1 cellular context compared by ENCODE assay signal in the genomic region with DNA sequence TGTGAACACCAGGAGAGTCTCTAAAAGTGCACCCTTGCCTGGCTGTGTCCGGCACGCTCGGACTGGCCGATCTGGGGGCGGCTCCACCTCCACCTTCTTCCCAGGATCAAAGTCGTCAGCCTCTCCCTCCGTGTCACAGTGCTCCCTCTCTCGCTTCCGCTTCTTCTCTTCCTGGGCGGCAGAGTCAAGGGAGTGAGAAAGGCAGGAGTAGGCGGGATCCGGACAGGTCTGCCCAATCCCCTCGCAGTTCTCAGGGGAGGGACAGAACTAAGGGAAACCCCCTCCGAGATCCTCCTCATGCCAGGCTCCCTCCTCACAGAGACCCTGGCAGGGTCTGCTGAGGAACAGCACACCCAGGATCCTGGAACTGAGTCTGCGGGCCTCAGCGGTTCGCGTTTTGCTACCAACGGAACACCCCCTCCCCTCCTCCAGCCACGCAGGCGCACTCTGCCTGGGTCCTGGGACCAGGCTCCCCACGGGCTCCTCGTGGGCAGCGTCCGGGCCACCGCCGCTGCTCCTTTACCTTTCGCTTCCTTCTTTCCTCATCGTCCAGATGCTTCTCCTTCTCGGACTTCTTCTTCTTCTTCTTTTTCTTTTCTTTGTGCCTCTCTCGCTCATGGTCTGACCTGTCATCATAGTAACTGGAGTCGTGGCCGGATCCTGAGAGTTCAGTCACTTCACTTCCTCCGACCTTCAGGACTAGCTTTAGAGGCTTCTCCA.
TF ChIP-seq lines count a peak whose summit lies in the region.

No MANE protein-coding gene starts in this region.

TF ChIP-seq in GM23338, 12 proteins besides CTCF, POLR2A, EP300 and RAD21 (continued from another document):
- TF ChIP-seq, protein P1, sequence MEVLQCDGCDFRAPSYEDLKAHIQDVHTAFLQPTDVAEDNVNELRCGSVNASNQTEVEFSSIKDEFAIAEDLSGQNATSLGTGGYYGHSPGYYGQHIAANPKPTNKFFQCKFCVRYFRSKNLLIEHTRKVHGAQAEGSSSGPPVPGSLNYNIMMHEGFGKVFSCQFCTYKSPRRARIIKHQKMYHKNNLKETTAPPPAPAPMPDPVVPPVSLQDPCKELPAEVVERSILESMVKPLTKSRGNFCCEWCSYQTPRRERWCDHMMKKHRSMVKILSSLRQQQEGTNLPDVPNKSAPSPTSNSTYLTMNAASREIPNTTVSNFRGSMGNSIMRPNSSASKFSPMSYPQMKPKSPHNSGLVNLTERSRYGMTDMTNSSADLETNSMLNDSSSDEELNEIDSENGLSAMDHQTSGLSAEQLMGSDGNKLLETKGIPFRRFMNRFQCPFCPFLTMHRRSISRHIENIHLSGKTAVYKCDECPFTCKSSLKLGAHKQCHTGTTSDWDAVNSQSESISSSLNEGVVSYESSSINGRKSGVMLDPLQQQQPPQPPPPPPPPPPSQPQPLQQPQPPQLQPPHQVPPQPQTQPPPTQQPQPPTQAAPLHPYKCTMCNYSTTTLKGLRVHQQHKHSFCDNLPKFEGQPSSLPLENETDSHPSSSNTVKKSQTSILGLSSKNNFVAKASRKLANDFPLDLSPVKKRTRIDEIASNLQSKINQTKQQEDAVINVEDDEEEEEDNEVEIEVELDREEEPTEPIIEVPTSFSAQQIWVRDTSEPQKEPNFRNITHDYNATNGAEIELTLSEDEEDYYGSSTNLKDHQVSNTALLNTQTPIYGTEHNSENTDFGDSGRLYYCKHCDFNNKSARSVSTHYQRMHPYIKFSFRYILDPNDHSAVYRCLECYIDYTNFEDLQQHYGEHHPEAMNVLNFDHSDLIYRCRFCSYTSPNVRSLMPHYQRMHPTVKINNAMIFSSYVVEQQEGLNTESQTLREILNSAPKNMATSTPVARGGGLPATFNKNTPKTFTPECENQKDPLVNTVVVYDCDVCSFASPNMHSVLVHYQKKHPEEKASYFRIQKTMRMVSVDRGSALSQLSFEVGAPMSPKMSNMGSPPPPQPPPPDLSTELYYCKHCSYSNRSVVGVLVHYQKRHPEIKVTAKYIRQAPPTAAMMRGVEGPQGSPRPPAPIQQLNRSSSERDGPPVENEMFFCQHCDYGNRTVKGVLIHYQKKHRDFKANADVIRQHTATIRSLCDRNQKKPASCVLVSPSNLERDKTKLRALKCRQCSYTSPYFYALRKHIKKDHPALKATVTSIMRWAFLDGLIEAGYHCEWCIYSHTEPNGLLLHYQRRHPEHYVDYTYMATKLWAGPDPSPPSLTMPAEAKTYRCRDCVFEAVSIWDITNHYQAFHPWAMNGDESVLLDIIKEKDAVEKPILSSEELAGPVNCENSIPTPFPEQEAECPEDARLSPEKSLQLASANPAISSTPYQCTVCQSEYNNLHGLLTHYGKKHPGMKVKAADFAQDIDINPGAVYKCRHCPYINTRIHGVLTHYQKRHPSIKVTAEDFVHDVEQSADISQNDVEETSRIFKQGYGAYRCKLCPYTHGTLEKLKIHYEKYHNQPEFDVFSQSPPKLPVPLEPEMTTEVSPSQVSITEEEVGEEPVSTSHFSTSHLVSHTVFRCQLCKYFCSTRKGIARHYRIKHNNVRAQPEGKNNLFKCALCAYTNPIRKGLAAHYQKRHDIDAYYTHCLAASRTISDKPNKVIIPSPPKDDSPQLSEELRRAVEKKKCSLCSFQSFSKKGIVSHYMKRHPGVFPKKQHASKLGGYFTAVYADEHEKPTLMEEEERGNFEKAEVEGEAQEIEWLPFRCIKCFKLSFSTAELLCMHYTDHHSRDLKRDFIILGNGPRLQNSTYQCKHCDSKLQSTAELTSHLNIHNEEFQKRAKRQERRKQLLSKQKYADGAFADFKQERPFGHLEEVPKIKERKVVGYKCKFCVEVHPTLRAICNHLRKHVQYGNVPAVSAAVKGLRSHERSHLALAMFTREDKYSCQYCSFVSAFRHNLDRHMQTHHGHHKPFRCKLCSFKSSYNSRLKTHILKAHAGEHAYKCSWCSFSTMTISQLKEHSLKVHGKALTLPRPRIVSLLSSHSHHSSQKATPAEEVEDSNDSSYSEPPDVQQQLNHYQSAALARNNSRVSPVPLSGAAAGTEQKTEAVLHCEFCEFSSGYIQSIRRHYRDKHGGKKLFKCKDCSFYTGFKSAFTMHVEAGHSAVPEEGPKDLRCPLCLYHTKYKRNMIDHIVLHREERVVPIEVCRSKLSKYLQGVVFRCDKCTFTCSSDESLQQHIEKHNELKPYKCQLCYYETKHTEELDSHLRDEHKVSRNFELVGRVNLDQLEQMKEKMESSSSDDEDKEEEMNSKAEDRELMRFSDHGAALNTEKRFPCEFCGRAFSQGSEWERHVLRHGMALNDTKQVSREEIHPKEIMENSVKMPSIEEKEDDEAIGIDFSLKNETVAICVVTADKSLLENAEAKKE (CRISPR knock-in tag; IDR thresholded peaks at IDR 0.05): no peak
- TF ChIP-seq, protein P2, sequence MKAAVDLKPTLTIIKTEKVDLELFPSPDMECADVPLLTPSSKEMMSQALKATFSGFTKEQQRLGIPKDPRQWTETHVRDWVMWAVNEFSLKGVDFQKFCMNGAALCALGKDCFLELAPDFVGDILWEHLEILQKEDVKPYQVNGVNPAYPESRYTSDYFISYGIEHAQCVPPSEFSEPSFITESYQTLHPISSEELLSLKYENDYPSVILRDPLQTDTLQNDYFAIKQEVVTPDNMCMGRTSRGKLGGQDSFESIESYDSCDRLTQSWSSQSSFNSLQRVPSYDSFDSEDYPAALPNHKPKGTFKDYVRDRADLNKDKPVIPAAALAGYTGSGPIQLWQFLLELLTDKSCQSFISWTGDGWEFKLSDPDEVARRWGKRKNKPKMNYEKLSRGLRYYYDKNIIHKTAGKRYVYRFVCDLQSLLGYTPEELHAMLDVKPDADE (IDR thresholded peaks at IDR 0.05): no peak
- TF ChIP-seq, protein P3, sequence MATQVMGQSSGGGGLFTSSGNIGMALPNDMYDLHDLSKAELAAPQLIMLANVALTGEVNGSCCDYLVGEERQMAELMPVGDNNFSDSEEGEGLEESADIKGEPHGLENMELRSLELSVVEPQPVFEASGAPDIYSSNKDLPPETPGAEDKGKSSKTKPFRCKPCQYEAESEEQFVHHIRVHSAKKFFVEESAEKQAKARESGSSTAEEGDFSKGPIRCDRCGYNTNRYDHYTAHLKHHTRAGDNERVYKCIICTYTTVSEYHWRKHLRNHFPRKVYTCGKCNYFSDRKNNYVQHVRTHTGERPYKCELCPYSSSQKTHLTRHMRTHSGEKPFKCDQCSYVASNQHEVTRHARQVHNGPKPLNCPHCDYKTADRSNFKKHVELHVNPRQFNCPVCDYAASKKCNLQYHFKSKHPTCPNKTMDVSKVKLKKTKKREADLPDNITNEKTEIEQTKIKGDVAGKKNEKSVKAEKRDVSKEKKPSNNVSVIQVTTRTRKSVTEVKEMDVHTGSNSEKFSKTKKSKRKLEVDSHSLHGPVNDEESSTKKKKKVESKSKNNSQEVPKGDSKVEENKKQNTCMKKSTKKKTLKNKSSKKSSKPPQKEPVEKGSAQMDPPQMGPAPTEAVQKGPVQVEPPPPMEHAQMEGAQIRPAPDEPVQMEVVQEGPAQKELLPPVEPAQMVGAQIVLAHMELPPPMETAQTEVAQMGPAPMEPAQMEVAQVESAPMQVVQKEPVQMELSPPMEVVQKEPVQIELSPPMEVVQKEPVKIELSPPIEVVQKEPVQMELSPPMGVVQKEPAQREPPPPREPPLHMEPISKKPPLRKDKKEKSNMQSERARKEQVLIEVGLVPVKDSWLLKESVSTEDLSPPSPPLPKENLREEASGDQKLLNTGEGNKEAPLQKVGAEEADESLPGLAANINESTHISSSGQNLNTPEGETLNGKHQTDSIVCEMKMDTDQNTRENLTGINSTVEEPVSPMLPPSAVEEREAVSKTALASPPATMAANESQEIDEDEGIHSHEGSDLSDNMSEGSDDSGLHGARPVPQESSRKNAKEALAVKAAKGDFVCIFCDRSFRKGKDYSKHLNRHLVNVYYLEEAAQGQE (IDR thresholded peaks at IDR 0.05; ENCODE audit: unreplicated experiment): no peak
- TF ChIP-seq STAT1 (IDR thresholded peaks at IDR 0.05; ENCODE audit: unreplicated experiment) (no peak), NANOG (IDR thresholded peaks at IDR 0.05; ENCODE audit: borderline replicate concordance) (no peak), ZNF114 (CRISPR knock-in tag; IDR thresholded peaks at IDR 0.05) (no peak)
